Comparison of ENCODE assay signal across 1 cellular context in genomic region chr12:53251477-53252348, GRCh38.
TF ChIP-seq lines count a peak whose summit lies in the region.

No MANE protein-coding gene starts in this region.

TF ChIP-seq in HCT116, 20 proteins besides CTCF, POLR2A, EP300 and RAD21 (continued from another document):
- TF ChIP-seq ZFX (IDR thresholded peaks at IDR 0.05) (no peak; the same call in 1 of the 2 replicates), ZBTB33 (IDR thresholded peaks at IDR 0.05; ENCODE audit: extremely low read depth, insufficient replicate concordance, low read length) (no peak)
